In the genomic region with DNA sequence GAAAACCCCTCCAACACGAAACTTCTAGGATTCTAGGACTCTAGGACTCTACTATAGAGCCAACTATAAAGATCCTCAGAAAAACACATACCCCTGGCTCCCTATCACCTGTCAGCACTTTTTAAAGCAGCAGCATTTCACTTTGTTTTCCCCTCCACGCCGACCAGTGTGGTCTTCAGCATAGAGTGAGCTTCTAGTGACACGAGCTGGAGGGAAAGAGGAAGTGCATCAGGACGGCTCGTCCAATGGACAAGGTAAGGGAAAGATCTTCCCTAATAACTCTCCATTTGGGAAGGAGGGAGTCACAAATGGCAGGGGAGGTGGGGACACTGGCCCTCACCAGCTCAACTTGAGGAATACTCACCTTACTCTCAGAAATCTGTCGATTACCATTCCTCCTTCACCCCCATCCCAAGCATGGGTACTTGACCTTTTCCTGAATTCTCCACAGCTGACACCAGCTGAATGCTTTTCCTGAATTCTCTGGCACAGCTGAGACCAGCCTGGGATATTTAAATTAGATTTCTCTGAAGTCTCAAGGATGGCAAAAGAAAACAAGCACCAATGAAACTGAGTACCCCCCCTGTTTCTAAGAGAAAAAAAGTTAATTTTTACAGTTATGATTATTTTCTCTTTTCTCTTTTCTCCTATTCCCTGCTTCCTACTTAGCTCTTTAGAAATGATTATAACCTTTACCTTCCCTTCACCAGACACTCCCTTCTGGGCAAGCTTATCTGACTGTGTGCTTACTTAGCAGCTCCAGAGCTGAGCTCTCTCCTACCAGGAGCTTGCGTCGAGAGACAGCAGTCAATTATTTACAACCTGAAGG, we compare ENCODE assay signal across 8 cellular contexts. TPM values are rescaled to one million over a fixed set of nuclear protein-coding genes. Genes with fewer than 3 reads are reported as not detected.
DNase-seq lines count a peak whose midpoint lies in the region; ATAC-seq and TF ChIP-seq lines count a peak whose summit lies in the region.

No MANE protein-coding gene starts in this region.

- H3K4me1 Mint-ChIP-seq in HFFc6 (ENCODE audit: low read depth), result no peaks in the 10 kb centered on the region

- H3K4me1 ChIP-seq in NT2/D1 (ENCODE audit: insufficient read depth, insufficient read length), result peaks cover 8% of the 10 kb centered on the region
- peaks cover 0 to 33% of the 10 kb centered on the region in 2 donors for H3K4me1 ChIP-seq in left lung
- no peaks in the 10 kb centered on the region for H3K4me1 ChIP-seq in aorta (ENCODE audit: control insufficient read depth in 1 of 2, insufficient read depth in 2 of 2, low read length in 2 of 2)

- DNase-seq in COLO668 (lab: John Stamatoyannopoulos, UW; ENCODE audit: unreplicated experiment), result peak; percentile 45
- peak; percentile 36 for DNase-seq in HFFc6
- peak; percentile 46 for DNase-seq in NT2/D1 (ENCODE audit: low read depth, low spot score)
- DNase-seq in choroid plexus epithelial cell (ENCODE audit: low read depth), result peak; percentile 80
- no peak for DNase-seq in left lung
- DNase-seq in aorta, result no peak
- DNase-seq in 8988T, result no peak

- intact Hi-C loops in left lung (cut with DNase I), result loop anchor here in 1 of 2 donors (5.0 to 10.0 kb wide), 3 partner anchors 236 to 368 kb away; no protein-coding TSS in a partner anchor
- intact Hi-C loops in aorta (cut with DNase I), result loop anchor here in 1 of 2 donors (5.0 kb wide), 2 partner anchors 226 to 366 kb away; no protein-coding TSS in a partner anchor

- no peak overlapping the region for H3K27ac Mint-ChIP-seq in HFFc6

- H3K9me3 ChIP-seq in NT2/D1 (ENCODE audit: insufficient read depth, low read length) (no peaks in the 10 kb centered on the region), left lung (no peaks in the 10 kb centered on the region), aorta (ENCODE audit: control insufficient read depth, low read length) (no peaks in the 10 kb centered on the region)

- H3K4me3 ChIP-seq in NT2/D1 (ENCODE audit: insufficient read length, low read depth) (no peak overlapping the region), choroid plexus epithelial cell (ENCODE audit: low read depth, low read length) (no peak overlapping the region), left lung (no peak overlapping the region), aorta (ENCODE audit: low read length in 2 of 2) (no peak overlapping the region)

- H3K4me3 Mint-ChIP-seq in HFFc6, result no peak overlapping the region

- H3K27ac ChIP-seq in left lung (no peak overlapping the region), aorta (ENCODE audit: low read depth in 1 of 2, low read length in 2 of 2) (no peak overlapping the region)

- peaks cover 21% of the 10 kb centered on the region for H3K27me3 Mint-ChIP-seq in HFFc6 (ENCODE audit: insufficient read depth)

- H3K9ac ChIP-seq in NT2/D1 (ENCODE audit: insufficient read length, low read depth), result no peak overlapping the region

- no peaks in the 10 kb centered on the region for H3K36me3 Mint-ChIP-seq in HFFc6 (ENCODE audit: low read depth)

- no peaks in the 10 kb centered on the region for H3K9me3 Mint-ChIP-seq in HFFc6

- H3K27me3 ChIP-seq in NT2/D1 (ENCODE audit: insufficient read depth, insufficient read length) (peaks cover 3% of the 10 kb centered on the region), left lung (no peaks in the 10 kb centered on the region), aorta (ENCODE audit: control insufficient read depth in 1 of 2, insufficient read depth in 2 of 2, low read length in 1 of 2) (no peaks in the 10 kb centered on the region)

- WGBS in aorta, 2 donors, result 24 to 25% methylated on average over 9 of the region's 9 CpGs

- TF ChIP-seq CTCF in HFFc6 (IDR thresholded peaks at IDR 0.05) (peak; percentile 71), choroid plexus epithelial cell (conservative IDR thresholded peaks at IDR 0.05; ENCODE audit: low read depth, low read length) (peak; percentile 85), left lung (IDR thresholded peaks at IDR 0.05) (peak; percentile 33 to 46)

- ATAC-seq in left lung (peak; percentile 76), aorta (ENCODE audit: low FRiP score) (peak; percentile 39), HG02852 (IDR thresholded peaks at IDR 0.05; ENCODE audit: unreplicated experiment) (no peak)

- H3K36me3 ChIP-seq in NT2/D1 (ENCODE audit: insufficient read depth, insufficient read length, low read length) (no peaks in the 10 kb centered on the region), left lung (no peaks in the 10 kb centered on the region), aorta (ENCODE audit: control insufficient read depth in 1 of 2, insufficient read depth in 2 of 2, low read length in 1 of 2) (no peaks in the 10 kb centered on the region)

RNA-seq across cellular contexts. Expression of a gene that starts 33.3 kb away (rescaled TPM):
- 100 to 1,000 TPM; 191 to 264 (median 205) TPM for total RNA-seq in HFFc6 (2021; fragmentation: NEBNext Ultra II Directional; extraction: Animal tissue kit (Norgen Biotek cat#: 25700))
- total RNA-seq in left lung, result 100 to 1,000 TPM; 165 to 244 TPM
- 100 to 1,000 TPM; 597 to 862 TPM for total RNA-seq in aorta
- polyA plus RNA-seq in aorta, result 1,000 to 10,000 TPM in 1 of 2 donors, 100 to 1,000 TPM in 1; 405 to 1,814 TPM

Comparison
In these comparisons a context has a peak if more than half of its experiments do, and no peak if none do; other contexts are left out.
1. DNase-seq: peak in COLO668 (single experiment), HFFc6 (single experiment), NT2/D1 (single experiment) and choroid plexus epithelial cell (single experiment); none in left lung (0 of 2), aorta (0 of 2) and 8988T (single experiment).
2. Peak in every context shown above with its lines, with median percentiles within 50 percentile points of each other: CTCF ChIP-seq.